ENCODE assay signal across 16 cellular contexts in genomic region chr5:12936184-12936583, GRCh38.
DNase-seq lines count a peak whose midpoint lies in the region; FAIRE-seq lines count a peak whose summit lies in the region.
"Had no signal": no experiment of that assay in that cellular context is flagged by ENCODE, and none has a peak within 500 bp of the region (broad histone marks: within the 10 kb centered on the region; RNA-seq: fewer than 3 reads in every experiment).

No MANE protein-coding gene starts in this region.

- DNase-seq in NCI-H69 (lab: John Stamatoyannopoulos, UW) (peak; percentile 82), islet precursor cell (peak; percentile 62), urothelium cell line (ENCODE audit: low spot score) (no peak), inferior parietal cortex (ENCODE audit: extremely low spot score) (no peak), cerebellar nuclear complex (lab: John Stamatoyannopoulos, UW) (no peak)
- DNase-seq in effector CD4-positive, alpha-beta T cell = no peak
- DNase-seq: C1 segment of cervical spinal cord; Caco-2; CD4-positive, alpha-beta memory T cell; DMS153; DND-41; GM23248; H9 had no signal

- peak; percentile 85 for FAIRE-seq in urothelium cell line (lab: Jason Lieb, UNC)
- FAIRE-seq: G401.6, GM12892, GM19239 had no signal

Comparison
In these comparisons a context has a peak if more than half of its experiments do, and no peak if none do; other contexts are left out.
1. DNase-seq: peak in NCI-H69 (single experiment) and islet precursor cell (single experiment); none in urothelium cell line (single experiment), inferior parietal cortex (single experiment), effector CD4-positive, alpha-beta T cell (single experiment) and cerebellar nuclear complex (0 of 2).